ENCODE assay signal across 1 cellular context in the genomic region with DNA sequence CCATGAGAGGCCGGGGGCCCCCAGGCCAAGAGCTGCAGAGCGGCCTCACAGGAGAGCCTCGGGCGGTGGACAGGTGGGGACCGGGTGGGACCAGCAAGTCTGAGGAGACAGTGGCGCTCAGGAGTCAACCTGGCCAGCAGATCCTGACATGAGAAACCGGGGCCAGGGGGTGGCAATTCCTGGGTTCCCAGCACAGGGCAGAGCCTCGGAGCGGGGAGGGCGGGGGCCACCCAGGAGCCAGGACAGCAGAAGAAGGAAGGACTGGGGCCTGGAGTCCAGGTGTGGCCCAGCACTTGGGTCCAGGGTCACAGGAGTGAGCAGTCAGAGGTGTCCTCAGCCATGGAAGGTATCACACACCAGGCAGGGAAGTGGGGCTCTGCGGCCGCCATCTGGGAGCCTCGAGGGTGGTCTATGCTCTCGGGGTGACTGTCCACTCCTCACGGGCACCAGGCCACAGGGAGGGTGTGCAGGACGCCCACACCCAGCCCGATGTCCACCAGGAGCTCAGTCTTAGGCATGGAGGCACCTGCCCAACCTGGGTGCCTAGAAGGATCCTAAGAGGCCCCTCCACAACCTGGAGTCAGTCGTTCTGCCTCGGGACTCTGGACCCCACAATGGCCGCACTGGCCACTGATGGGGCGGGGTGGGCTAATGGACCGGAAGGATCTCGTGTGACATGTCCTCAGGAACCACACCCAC.
TF ChIP-seq lines count a peak whose summit lies in the region.

No MANE protein-coding gene starts in this region.

TF ChIP-seq in HepG2, 621 proteins besides CTCF, POLR2A, EP300 and RAD21:
- TF ChIP-seq PPARG (CRISPR knock-in tag; conservative IDR thresholded peaks at IDR 0.05): no peak
- no peak for TF ChIP-seq CCDC6 (CRISPR knock-in tag; IDR thresholded peaks at IDR 0.05)
- peak; percentile 36 for TF ChIP-seq AGO2 (optimal IDR thresholded peaks at IDR 0.05; ENCODE audit: low read depth, low read length)
